22 cellular contexts compared by ENCODE assay signal in genomic region chr2:166000401-166000800, GRCh38.
"Had no signal": no experiment of that assay in that cellular context is flagged by ENCODE, and none has a peak within 500 bp of the region (broad histone marks: within the 10 kb centered on the region; RNA-seq: fewer than 3 reads in every experiment).

No MANE protein-coding gene starts in this region.

- H3K9me3 Mint-ChIP-seq: central memory CD8-positive, alpha-beta T cell; dendritic cell treated with granulocyte-macrophage colony-stimulating factor and Interleukin-4, amounts not matched to agents 40 ng/mL and 50 ng/mL, for 4 days; natural killer cell; stimulated activated effector memory CD8-positive, alpha-beta T cell treated with anti-CD3 and anti-CD28 coated beads, Interleukin-12 subunit alpha, Interleukin-12 subunit beta, amount 100 ng/mL, for 72 hours; type B pancreatic cell had no signal

- H3K27ac ChIP-seq: colonic mucosa, gastrocnemius medialis, hepatocyte, left lung, prostate gland, right atrium auricular region, sigmoid colon, stomach, thyroid gland had no signal

- H3K4me1 Mint-ChIP-seq: central memory CD8-positive, alpha-beta T cell; natural killer cell; stimulated activated effector memory CD8-positive, alpha-beta T cell treated with anti-CD3 and anti-CD28 coated beads, Interleukin-12 subunit alpha, Interleukin-12 subunit beta, amount 100 ng/mL, for 72 hours had no signal

- H3K27me3 ChIP-seq: colonic mucosa, gastrocnemius medialis, hepatocyte, left lung, right atrium auricular region, sigmoid colon, stomach, thyroid gland had no signal

- H3K9me3 ChIP-seq: colonic mucosa, gastrocnemius medialis, left lung, prostate gland, right atrium auricular region, sigmoid colon, stomach, thyroid gland had no signal

- DNase-seq: colonic mucosa; effector memory CD4-positive, alpha-beta T cell; gastrocnemius medialis; head of caudate nucleus; left cardiac atrium; left lung; mammary epithelial cell; natural killer cell; nucleus accumbens; sigmoid colon; stimulated activated CD4-positive, alpha-beta T cell treated with anti-CD3 and anti-CD28 coated beads, Interleukin-2, amount 100 ng/mL, for 24 hours; stimulated activated CD4-positive, alpha-beta T cell treated with anti-CD3 and anti-CD28 coated beads, Interleukin-4, amount 100 ng/mL, for 24 hours; stimulated activated naive CD4-positive, alpha-beta T cell treated with Interleukin-2 at 50 U/mL for 16 hours; stomach; thyroid gland had no signal

- H3K4me1 ChIP-seq: colonic mucosa, gastrocnemius medialis, left lung, prostate gland, right atrium auricular region, sigmoid colon, stomach, thyroid gland had no signal

- H3K36me3 Mint-ChIP-seq: natural killer cell; stimulated activated effector memory CD8-positive, alpha-beta T cell treated with anti-CD3 and anti-CD28 coated beads, Interleukin-12 subunit alpha, Interleukin-12 subunit beta, amount 100 ng/mL, for 72 hours; type B pancreatic cell had no signal

- H3K27ac Mint-ChIP-seq: dendritic cell treated with granulocyte-macrophage colony-stimulating factor and Interleukin-4, amounts not matched to agents 40 ng/mL and 50 ng/mL, for 4 days; natural killer cell; stimulated activated effector memory CD8-positive, alpha-beta T cell treated with anti-CD3 and anti-CD28 coated beads, Interleukin-12 subunit alpha, Interleukin-12 subunit beta, amount 100 ng/mL, for 72 hours; type B pancreatic cell had no signal

- H3K27me3 Mint-ChIP-seq: dendritic cell treated with granulocyte-macrophage colony-stimulating factor and Interleukin-4, amounts not matched to agents 40 ng/mL and 50 ng/mL, for 4 days; type B pancreatic cell had no signal

- H3K36me3 ChIP-seq: colonic mucosa, gastrocnemius medialis, left lung, prostate gland, right atrium auricular region, sigmoid colon, stomach, thyroid gland had no signal

- H2AFZ ChIP-seq: hepatocyte had no signal

- H3K4me3 ChIP-seq: colonic mucosa, gastrocnemius medialis, hepatocyte, left lung, prostate gland, right atrium auricular region, sigmoid colon, stomach, thyroid gland had no signal

- H3K4me3 Mint-ChIP-seq: central memory CD8-positive, alpha-beta T cell; dendritic cell treated with granulocyte-macrophage colony-stimulating factor and Interleukin-4, amounts not matched to agents 40 ng/mL and 50 ng/mL, for 4 days; natural killer cell; stimulated activated effector memory CD8-positive, alpha-beta T cell treated with anti-CD3 and anti-CD28 coated beads, Interleukin-12 subunit alpha, Interleukin-12 subunit beta, amount 100 ng/mL, for 72 hours; type B pancreatic cell had no signal

- ATAC-seq: gastrocnemius medialis; left cardiac atrium; left lung; natural killer cell; stimulated activated effector memory CD8-positive, alpha-beta T cell treated with anti-CD3 and anti-CD28 coated beads, Interleukin-12 subunit alpha, Interleukin-12 subunit beta, amount 100 ng/mL, for 72 hours had no signal
